Comparison of ENCODE assay signal across 24 cellular contexts in the genomic region with DNA sequence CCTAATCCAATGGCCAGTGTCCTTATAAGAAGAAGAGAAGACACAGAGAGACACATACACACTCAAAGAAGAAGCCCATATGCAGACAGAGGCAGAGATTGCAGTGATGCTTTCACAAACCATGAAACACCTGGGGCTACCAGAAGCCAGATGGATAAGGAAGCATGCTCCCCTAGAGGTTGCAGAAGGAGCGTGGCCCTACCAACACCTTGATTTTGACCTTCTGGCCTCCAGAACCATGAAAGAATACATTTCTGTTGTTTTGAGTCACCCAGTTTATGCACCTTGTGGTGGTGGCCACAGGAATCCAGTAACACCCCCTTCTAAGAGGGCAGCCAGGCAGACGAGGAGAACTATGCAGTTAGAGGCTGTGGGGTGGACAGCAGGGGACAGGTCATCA. TPM values are rescaled to one million over a fixed set of nuclear protein-coding genes. Genes with fewer than 3 reads are reported as not detected.
A peak's percentile ranks its signal among the peaks of the same experiment; 100 is the strongest.
DNase-seq lines count a peak whose midpoint lies in the region; ATAC-seq and TF ChIP-seq lines count a peak whose summit lies in the region.
"Had no signal": no experiment of that assay in that cellular context is flagged by ENCODE, and none has a peak within 500 bp of the region (broad histone marks: within the 10 kb centered on the region; RNA-seq: fewer than 3 reads in every experiment).

No MANE protein-coding gene starts in this region.

- peak overlapping the region; percentile 2 for H3K4me3 Mint-ChIP-seq in memory B cell
- H3K4me3 Mint-ChIP-seq: CD14-positive monocyte had no signal

- peaks cover 1% of the 10 kb centered on the region for H3K4me1 ChIP-seq in colonic mucosa

- H3K36me3 ChIP-seq in GM06990 (ENCODE audit: control insufficient read depth, insufficient read depth, low read length) (no peaks in the 10 kb centered on the region), colonic mucosa (no peaks in the 10 kb centered on the region)

- no peak for DNase-seq in GM06990 (ENCODE audit: extremely low read depth, insufficient read length)
- DNase-seq in M059J (ENCODE audit: low read depth), result peak; percentile 12
- DNase-seq in RPMI8226, result peak; percentile 84
- no peak for DNase-seq in memory B cell (ENCODE audit: low spot score in 2 of 2)
- DNase-seq in colonic mucosa, result no peak
- no peak for DNase-seq in SHP77 (lab: John Stamatoyannopoulos, UW)
- DNase-seq in NCI-H2081 (lab: John Stamatoyannopoulos, UW), result no peak
- DNase-seq: DMS53, IMR-90, Kasumi-1, NCI-H1092 treated with DMSO at 0.1 percent for 48 hours, NCI-H146, NCI-H2029, NCI-H2171, NCI-H345, NCI-H524, NCI-H774, PC-3, SIG-M5, SK-N-SH had no signal

- H3K4me3 ChIP-seq in GM06990 (replicated peaks; ENCODE audit: low read depth, low read length) (no peak overlapping the region), colonic mucosa (no peak overlapping the region)

- ATAC-seq in memory B cell (ENCODE audit: low read depth) (no peak), HG03520 (IDR thresholded peaks at IDR 0.05; ENCODE audit: unreplicated experiment) (no peak)
- ATAC-seq: HCT116, PC-3 had no signal

- intact Hi-C loops in colonic mucosa (cut with DNase I), result no loop called here

- no peak overlapping the region for H3K27ac ChIP-seq in colonic mucosa
- H3K27ac ChIP-seq: RWPE1 had no signal

- no peaks in the 10 kb centered on the region for H3K9me3 ChIP-seq in colonic mucosa
- H3K9me3 ChIP-seq: SK-N-SH had no signal

- H3K27me3 ChIP-seq in GM06990 (replicated peaks; ENCODE audit: control insufficient read depth, insufficient read depth, low read length) (no peaks in the 10 kb centered on the region), colonic mucosa (no peaks in the 10 kb centered on the region)

- TF ChIP-seq CTCF in GM06990 (IDR thresholded peaks at IDR 0.05; ENCODE audit: insufficient read depth, low read length, poor library complexity, severe bottlenecking), result peak; percentile 1
- TF ChIP-seq CTCF in colonic mucosa (IDR thresholded peaks at IDR 0.05), result no peak

- no peaks in the 10 kb centered on the region for H3K27me3 Mint-ChIP-seq in memory B cell

- peaks cover 13% of the 10 kb centered on the region for H3K36me3 Mint-ChIP-seq in memory B cell
- H3K36me3 Mint-ChIP-seq: CD14-positive monocyte had no signal

- H3K9ac ChIP-seq in colonic mucosa (ENCODE audit: low read depth in 2 of 2, low read length in 2 of 2), result no peak overlapping the region
- H3K9ac ChIP-seq: SK-N-SH had no signal

- peak overlapping the region; percentile 96 for H3K27ac Mint-ChIP-seq in memory B cell
- H3K27ac Mint-ChIP-seq: CD14-positive monocyte had no signal

- H3K4me1 Mint-ChIP-seq in memory B cell, result peaks cover 66% of the 10 kb centered on the region

- H3K9me3 Mint-ChIP-seq in memory B cell, result peaks cover 8% of the 10 kb centered on the region

RNA-seq across cellular contexts. Expression of a gene that starts 43.5 kb away (rescaled TPM):
- total RNA-seq in M059J (2014; rRNA removed; shearing (Covaris generic)), result 0.17 TPM in 1 of 2 replicates, not detected in the other
- 100 to 1,000 TPM; 308 to 353 TPM for total RNA-seq in colonic mucosa
- total RNA-seq: IMR-90, PC-3 had no signal

Comparison
In these comparisons a context has a peak if more than half of its experiments do, and no peak if none do; other contexts are left out.
1. DNase-seq: peak in M059J (single experiment) and RPMI8226 (single experiment); none in GM06990 (single experiment), memory B cell (0 of 2), colonic mucosa (single experiment), SHP77 (0 of 2) and NCI-H2081 (0 of 2).
2. RNA of a gene that starts 43.5 kb away (total RNA-seq): 308 to 353 TPM in colonic mucosa; 0.17 TPM in M059J; every median in the first group is over 100 times any median in the second.